12 cellular contexts compared by ENCODE assay signal in the genomic region with DNA sequence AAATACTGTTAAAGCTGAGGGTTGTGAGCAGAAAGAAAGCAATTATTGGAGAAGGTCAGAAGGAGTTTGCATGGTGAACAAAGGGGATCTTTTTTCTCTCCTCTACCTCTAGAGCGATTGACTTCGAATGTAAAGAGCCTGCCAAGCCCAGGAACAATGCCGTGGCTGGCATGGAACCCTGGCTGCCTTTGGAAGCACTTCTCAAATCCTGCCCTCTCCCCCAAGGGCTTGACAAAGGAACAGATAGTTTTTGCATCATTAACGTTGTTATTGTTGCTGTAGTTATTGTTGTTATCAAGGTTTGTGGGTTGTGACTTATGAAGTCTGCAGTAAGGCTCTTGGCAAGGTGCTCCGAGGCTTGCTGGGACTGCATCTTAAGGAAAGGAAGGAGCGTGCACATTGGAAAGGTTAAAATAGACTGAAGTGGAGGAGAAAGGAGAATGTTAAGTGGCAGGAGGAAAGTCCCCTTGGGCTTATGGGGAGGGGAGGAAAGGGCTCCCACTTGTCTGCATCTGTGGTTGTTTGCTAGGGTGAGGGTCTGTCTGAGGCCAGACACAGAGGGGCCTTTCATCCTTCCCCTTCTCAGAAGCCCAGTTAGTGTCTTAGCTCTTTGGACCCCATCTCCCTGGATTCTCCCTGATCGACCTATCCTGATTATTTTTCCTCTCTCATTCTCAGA. TPM values are rescaled to one million over a fixed set of nuclear protein-coding genes. Genes with fewer than 3 reads are reported as not detected.
DNase-seq lines count a peak whose midpoint lies in the region; ATAC-seq and TF ChIP-seq lines count a peak whose summit lies in the region.
"Had no signal": no experiment of that assay in that cellular context is flagged by ENCODE, and none has a peak within 500 bp of the region (broad histone marks: within the 10 kb centered on the region; RNA-seq: fewer than 3 reads in every experiment).

No MANE protein-coding gene starts in this region.

- H3K27ac ChIP-seq in BLaER1 treated with 17β-estradiol and CSF1 and Interleukin-3, amounts not matched to agents 10 nM and 100 nM = no peak overlapping the region

- DNase-seq in NCI-H2227 (lab: John Stamatoyannopoulos, UW; ENCODE audit: unreplicated experiment) (peak; percentile 22), ecto neural progenitor cell (ENCODE audit: low spot score) (peak; percentile 33), nephron progenitor cell (no peak), EL (no peak)
- no peak for DNase-seq in natural killer cell treated with Interleukin-12 subunit alpha and Interleukin-12 subunit beta and Interleukin-15 and Interleukin-18, amount 100 ng/mL, for 72 hours (ENCODE audit: low spot score)
- DNase-seq in activated CD4-positive, alpha-beta T cell treated with anti-CD3 and anti-CD28 coated beads, Interleukin-2, amount 50 U/mL, for 4 hours = no peak
- no peak for DNase-seq in stimulated activated CD4-positive, alpha-beta T cell treated with anti-CD3 and anti-CD28 coated beads, Interleukin-2, amount 100 ng/mL, for 48 hours
- DNase-seq: activated naive CD4-positive, alpha-beta T cell treated with anti-CD3 and anti-CD28 coated beads, Interleukin-2, amount 10 ng/mL, durations not matched to agents 7 days and 5 days; Calu3 had no signal

- H3K4me1 Mint-ChIP-seq in nephron progenitor cell = peaks cover 73% of the 10 kb centered on the region
- H3K4me1 Mint-ChIP-seq in natural killer cell treated with Interleukin-12 subunit alpha and Interleukin-12 subunit beta and Interleukin-15 and Interleukin-18, amount 100 ng/mL, for 72 hours (ENCODE audit: low read depth in 2 of 2) = peaks cover 25 to 33% of the 10 kb centered on the region in 2 donors

- no peaks in the 10 kb centered on the region for H3K36me3 Mint-ChIP-seq in nephron progenitor cell (ENCODE audit: low read depth)
- no peaks in the 10 kb centered on the region for H3K36me3 Mint-ChIP-seq in natural killer cell treated with Interleukin-12 subunit alpha and Interleukin-12 subunit beta and Interleukin-15 and Interleukin-18, amount 100 ng/mL, for 72 hours
- H3K36me3 Mint-ChIP-seq: activated naive CD4-positive, alpha-beta T cell treated with anti-CD3 and anti-CD28 coated beads, Interleukin-2, amount 10 ng/mL, durations not matched to agents 7 days and 5 days had no signal

- H3K9me3 Mint-ChIP-seq in nephron progenitor cell = no peaks in the 10 kb centered on the region
- no peaks in the 10 kb centered on the region for H3K9me3 Mint-ChIP-seq in natural killer cell treated with Interleukin-12 subunit alpha and Interleukin-12 subunit beta and Interleukin-15 and Interleukin-18, amount 100 ng/mL, for 72 hours
- H3K9me3 Mint-ChIP-seq: activated naive CD4-positive, alpha-beta T cell treated with anti-CD3 and anti-CD28 coated beads, Interleukin-2, amount 10 ng/mL, durations not matched to agents 7 days and 5 days had no signal

- H3K4me3 ChIP-seq in BLaER1 treated with 17β-estradiol and CSF1 and Interleukin-3, amounts not matched to agents 10 nM and 100 nM = no peak overlapping the region
- H3K4me3 ChIP-seq: spleen, suprapubic skin had no signal

- peak overlapping the region in 10 of 11 experiments; percentile 52 to 92 (median 73); a peak in 18 of 22 replicates for H3K4me2 ChIP-seq in BLaER1 treated with 17β-estradiol and CSF1 and Interleukin-3, amounts not matched to agents 10 nM and 100 nM

- H3K27me3 ChIP-seq in BLaER1 treated with 17β-estradiol and CSF1 and Interleukin-3, amounts not matched to agents 10 nM and 100 nM = no peaks in the 10 kb centered on the region
- H3K27me3 ChIP-seq: spleen, suprapubic skin had no signal

- H3K27me3 Mint-ChIP-seq in nephron progenitor cell (ENCODE audit: low read depth, poor library complexity) = peaks cover 3% of the 10 kb centered on the region
- peaks cover 0 to 18% of the 10 kb centered on the region in 2 donors for H3K27me3 Mint-ChIP-seq in natural killer cell treated with Interleukin-12 subunit alpha and Interleukin-12 subunit beta and Interleukin-15 and Interleukin-18, amount 100 ng/mL, for 72 hours
- H3K27me3 Mint-ChIP-seq: activated naive CD4-positive, alpha-beta T cell treated with anti-CD3 and anti-CD28 coated beads, Interleukin-2, amount 10 ng/mL, durations not matched to agents 7 days and 5 days had no signal

- no peak for ATAC-seq in natural killer cell treated with Interleukin-12 subunit alpha and Interleukin-12 subunit beta and Interleukin-15 and Interleukin-18, amount 100 ng/mL, for 72 hours

- H3K9me3 ChIP-seq in BLaER1 treated with 17β-estradiol and CSF1 and Interleukin-3, amounts not matched to agents 10 nM and 100 nM (replicated peaks in 1 of 11) = no peaks in the 10 kb centered on the region
- H3K9me3 ChIP-seq: spleen, suprapubic skin had no signal

- H3K9ac ChIP-seq in BLaER1 treated with 17β-estradiol and CSF1 and Interleukin-3, amounts not matched to agents 10 nM and 100 nM = no peak overlapping the region

- H3K4me1 ChIP-seq in BLaER1 treated with 17β-estradiol and CSF1 and Interleukin-3, amounts not matched to agents 10 nM and 100 nM = peaks cover 39 to 57% (median 50%) of the 10 kb centered on the region in 10 experiments

- H3K36me3 ChIP-seq in BLaER1 treated with 17β-estradiol and CSF1 and Interleukin-3, amounts not matched to agents 10 nM and 100 nM = no peaks in the 10 kb centered on the region
- H3K36me3 ChIP-seq: spleen, suprapubic skin had no signal

- peaks cover 0 to 84% (median 53%) of the 10 kb centered on the region in 11 experiments; a peak in 18 of 22 replicates for H4K20me1 ChIP-seq in BLaER1 treated with 17β-estradiol and CSF1 and Interleukin-3, amounts not matched to agents 10 nM and 100 nM

- H3K27ac Mint-ChIP-seq in nephron progenitor cell = peak overlapping the region; percentile 52
- no peak overlapping the region for H3K27ac Mint-ChIP-seq in natural killer cell treated with Interleukin-12 subunit alpha and Interleukin-12 subunit beta and Interleukin-15 and Interleukin-18, amount 100 ng/mL, for 72 hours
- H3K27ac Mint-ChIP-seq: activated naive CD4-positive, alpha-beta T cell treated with anti-CD3 and anti-CD28 coated beads, Interleukin-2, amount 10 ng/mL, durations not matched to agents 7 days and 5 days had no signal

- no peak for TF ChIP-seq CTCF in nephron progenitor cell (IDR thresholded peaks at IDR 0.05)

- peak overlapping the region; percentile 14 for H3K4me3 Mint-ChIP-seq in nephron progenitor cell
- H3K4me3 Mint-ChIP-seq in natural killer cell treated with Interleukin-12 subunit alpha and Interleukin-12 subunit beta and Interleukin-15 and Interleukin-18, amount 100 ng/mL, for 72 hours = no peak overlapping the region
- H3K4me3 Mint-ChIP-seq: activated naive CD4-positive, alpha-beta T cell treated with anti-CD3 and anti-CD28 coated beads, Interleukin-2, amount 10 ng/mL, durations not matched to agents 7 days and 5 days had no signal

RNA-seq across cellular contexts. Expression of a gene that starts 16.8 kb away (rescaled TPM):
- 10 to 100 TPM; 10.3 to 33.3 TPM for total RNA-seq in natural killer cell treated with Interleukin-12 subunit alpha and Interleukin-12 subunit beta and Interleukin-15 and Interleukin-18, amount 100 ng/mL, for 72 hours

RNA-seq across cellular contexts. Expression of a gene that starts 56.0 kb away (rescaled TPM):
- total RNA-seq in natural killer cell treated with Interleukin-12 subunit alpha and Interleukin-12 subunit beta and Interleukin-15 and Interleukin-18, amount 100 ng/mL, for 72 hours = not detected
- total RNA-seq: Calu3 had no signal

Comparison
In these comparisons a context has a peak if more than half of its experiments do, and no peak if none do; other contexts are left out.
1. DNase-seq: peak in NCI-H2227 (single experiment) and ecto neural progenitor cell (single experiment); none in nephron progenitor cell (single experiment), EL (single experiment), natural killer cell treated with Interleukin-12 subunit alpha and Interleukin-12 subunit beta and Interleukin-15 and Interleukin-18, amount 100 ng/mL, for 72 hours (single experiment), activated CD4-positive, alpha-beta T cell treated with anti-CD3 and anti-CD28 coated beads, Interleukin-2, amount 50 U/mL, for 4 hours (0 of 2) and stimulated activated CD4-positive, alpha-beta T cell treated with anti-CD3 and anti-CD28 coated beads, Interleukin-2, amount 100 ng/mL, for 48 hours (0 of 2).